Comparison of ENCODE assay signal across 7 cellular contexts in the genomic region with DNA sequence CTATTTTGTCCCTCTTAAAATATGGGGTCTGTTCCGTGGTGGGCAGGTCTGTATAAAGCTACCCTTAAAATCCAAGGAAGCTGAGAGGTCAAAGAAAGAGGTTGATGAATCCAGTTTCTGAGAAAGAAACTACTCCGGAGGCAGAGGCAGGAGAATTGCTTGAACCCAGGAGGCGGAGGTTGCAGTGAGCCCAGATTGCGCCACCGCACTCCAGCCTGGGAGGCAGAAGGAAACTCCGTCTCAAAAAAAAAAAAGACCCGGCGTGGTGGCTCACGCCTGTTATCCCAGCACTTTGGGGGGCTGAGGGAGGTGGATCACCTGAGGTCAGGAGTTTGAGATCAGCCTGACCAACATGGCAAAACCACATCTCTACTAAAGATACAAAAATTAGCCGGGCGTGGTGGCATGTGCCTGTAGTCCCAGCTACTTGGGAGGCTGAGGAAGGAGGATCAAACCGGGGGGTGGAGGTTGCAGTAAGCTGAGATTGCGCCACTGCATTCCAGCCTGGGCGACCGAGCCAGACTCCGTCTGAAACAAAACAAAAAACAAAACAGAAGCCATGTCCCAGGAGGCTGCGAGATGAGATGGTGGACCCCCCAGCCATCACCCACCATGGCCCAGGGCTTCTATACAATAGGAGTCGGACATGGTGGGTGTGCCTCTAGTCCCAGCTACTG. TPM values are rescaled to one million over a fixed set of nuclear protein-coding genes. Genes with fewer than 3 reads are reported as not detected.
DNase-seq lines count a peak whose midpoint lies in the region; ATAC-seq, FAIRE-seq and TF ChIP-seq lines count a peak whose summit lies in the region.
"Not testable (repeated sequence)": the region's sequence is repeated elsewhere in the genome, so short reads cannot be mapped to it uniquely, and the experiment has no call there.
"Had no signal": no experiment of that assay in that cellular context is flagged by ENCODE, and none has a peak within 500 bp of the region (broad histone marks: within the 10 kb centered on the region; RNA-seq: fewer than 3 reads in every experiment).

No MANE protein-coding gene starts in this region.

- not testable (repeated sequence) for FAIRE-seq in HepG2 (lab: Jason Lieb, UNC)

- H3K9ac ChIP-seq in HepG2 (ENCODE audit: insufficient read depth, low read depth, low read length); trophoblast cell (ENCODE audit: low read length): not testable (repeated sequence)

- POLR2A ChIA-PET in HepG2 (lab: Yijun Ruan, JAX), result not testable (repeated sequence)

- not testable (repeated sequence) for H3K27me3 ChIP-seq in HepG2 (ENCODE audit: control insufficient read depth in 1 of 2, insufficient read depth in 2 of 2, low read length in 2 of 2); trophoblast cell (ENCODE audit: insufficient read depth, low read length); spleen (replicated peaks in 1 of 7)

- not testable (repeated sequence) for H3K14ac ChIP-seq in trophoblast cell (ENCODE audit: low read length)

- H3K79me1 ChIP-seq in trophoblast cell (ENCODE audit: low read length), result not testable (repeated sequence)

- H4K20me1 ChIP-seq in HepG2 (ENCODE audit: insufficient read depth, low read length), result not testable (repeated sequence)

- H3K23ac ChIP-seq in trophoblast cell (ENCODE audit: low read length), result not testable (repeated sequence)

- not testable (repeated sequence) for H3K9me3 ChIP-seq in HepG2 (ENCODE audit: low read length); trophoblast cell (ENCODE audit: insufficient read depth, low read depth, low read length); spleen

- peak; percentile 18 for ATAC-seq in esophagus mucosa
- ATAC-seq in HepG2, result not testable (repeated sequence)

- not testable (repeated sequence) for BruUV-seq in HepG2 (replicated peaks; lab: Mats Ljungman, UMichigan)

- TF ChIP-seq EP300 in HepG2 (IDR thresholded peaks at IDR 0.05; ENCODE audit: low read depth in 2 of 2, low read length in 2 of 2); HepG2 (CRISPR knock-in tag; IDR thresholded peaks at IDR 0.05; ENCODE audit: borderline replicate concordance): not testable (repeated sequence)

- H4K8ac ChIP-seq in trophoblast cell (ENCODE audit: low read depth, low read length), result not testable (repeated sequence)

- not testable (repeated sequence) for H3K27ac ChIP-seq in HepG2 (ENCODE audit: extremely low read length, insufficient read depth, low read length); trophoblast cell (ENCODE audit: low read depth, low read length); spleen

- H3K79me2 ChIP-seq in HepG2 (ENCODE audit: insufficient read depth, low read length); trophoblast cell (ENCODE audit: control insufficient read depth, insufficient read depth, low read length, poor library complexity): not testable (repeated sequence)

- H3K36me3 ChIP-seq in HepG2 (replicated peaks in 1 of 2; ENCODE audit: control insufficient read depth in 1 of 2, insufficient read depth in 2 of 2, low read length in 2 of 2); trophoblast cell (ENCODE audit: control insufficient read depth in 1 of 2, insufficient read depth in 2 of 2, low read length in 2 of 2); spleen: not testable (repeated sequence)

- not testable (repeated sequence) for H2BK5ac ChIP-seq in trophoblast cell (ENCODE audit: low read depth, low read length, poor library complexity)

- TF ChIP-seq CTCF in HepG2 (CRISPR knock-in tag; IDR thresholded peaks at IDR 0.05); spleen (IDR thresholded peaks at IDR 0.05 in 8 of 11, conservative IDR thresholded peaks at IDR 0.05 in 3 of 11): not testable (repeated sequence)

- not testable (repeated sequence) for H3K18ac ChIP-seq in trophoblast cell (ENCODE audit: low read length)

- not testable (repeated sequence) for TF ChIP-seq POLR2A in HepG2 (IDR thresholded peaks at IDR 0.05; ENCODE audit: insufficient read depth in 1 of 2, low read depth in 2 of 2, low read length in 2 of 2); spleen (IDR thresholded peaks at IDR 0.05)

- H4K12ac ChIP-seq in trophoblast cell (ENCODE audit: low read depth, low read length), result not testable (repeated sequence)

- H2AFZ ChIP-seq in HepG2 (ENCODE audit: low read length); trophoblast cell (ENCODE audit: insufficient read depth, low read length, poor library complexity): not testable (repeated sequence)

- in situ Hi-C loops in HepG2 (cut with HindIII; ENCODE audit: extremely low pct_ligation_motif_present, low pct_unique_long_range_greater_than_20kb), result not testable (repeated sequence)

- H2BK12ac ChIP-seq in trophoblast cell (ENCODE audit: low read length), result not testable (repeated sequence)

- WGBS in HepG2 (ENCODE audit: low lambda C conversion rate), result 70% methylated on average over 18 of the region's 18 CpGs
- no CpG with 5 or more reads among the region's 18 CpGs for WGBS in trophoblast cell (ENCODE audit: extremely low coverage, insufficient coverage, insufficient read length)
- WGBS in spleen, 5 donors, result 80 to 92% (median 88%) methylated on average over 18 of the region's 18 CpGs

- intact Hi-C loops in HepG2 (cut with micrococcal nuclease; ENCODE audit: unreplicated experiment); spleen (cut with DNase I; ENCODE audit: low total_unique reads): not testable (repeated sequence)

- H3K4me3 ChIP-seq in HepG2 (replicated peaks in 1 of 3; ENCODE audit: insufficient read depth in 1 of 3, low read depth in 2 of 3, low read length in 3 of 3); trophoblast cell (ENCODE audit: low read depth, low read length); spleen: not testable (repeated sequence)

- not testable (repeated sequence) for H2BK120ac ChIP-seq in trophoblast cell (ENCODE audit: insufficient read depth, low read length, poor library complexity)

- not testable (repeated sequence) for H3K4me1 ChIP-seq in HepG2 (ENCODE audit: insufficient read depth, low read length); trophoblast cell (ENCODE audit: control insufficient read depth in 1 of 2, insufficient read depth in 2 of 2, low read length in 2 of 2)
- H3K4me1 ChIP-seq in spleen, result peaks cover 0 to 10% (median 0%) of the 10 kb centered on the region in 6 donors

- TF ChIP-seq RAD21 in HepG2 (CRISPR knock-in tag; IDR thresholded peaks at IDR 0.05), result not testable (repeated sequence)

- not testable (repeated sequence) for H2AK5ac ChIP-seq in trophoblast cell (ENCODE audit: low read length)

- not testable (repeated sequence) for H3K4ac ChIP-seq in trophoblast cell (ENCODE audit: low read depth, low read length)

- peak; percentile 27 for DNase-seq in activated effector memory CD4-positive, alpha-beta T cell treated with anti-CD3 and anti-CD28 coated beads, Interleukin-2, amount 50 U/mL, for 16 hours
- DNase-seq in HepG2 (ENCODE audit: low spot score), result not testable (repeated sequence)
- DNase-seq in trophoblast cell (peak; percentile 21 to 84), spleen (peak; percentile 28)

- H4K91ac ChIP-seq in trophoblast cell (ENCODE audit: low read depth, low read length), result not testable (repeated sequence)

- CTCF ChIA-PET in HepG2 (lab: Yijun Ruan, JAX; ENCODE audit: low intra/inter-chr PET ratio, low total read pairs), result not testable (repeated sequence)

- not testable (repeated sequence) for H3K4me2 ChIP-seq in HepG2 (ENCODE audit: low read depth, low read length); trophoblast cell (ENCODE audit: low read length)

RNA-seq across cellular contexts. Expression of a gene that starts 40.7 kb away (rescaled TPM):
- total RNA-seq in esophagus mucosa, result 54.8 TPM
- 11.7 and 13.5 TPM in 2 replicates for total RNA-seq in HepG2 (2016; rRNA removed; fragmentation: Illumina TruSeq; extraction: Trizol)
- 3.1 and 3.9 TPM in 2 replicates for total RNA-seq in HepG2 (2016; cell fraction: cytosol; rRNA removed; fragmentation: Illumina TruSeq; extraction: Trizol; ENCODE audit: low read depth)
- total RNA-seq in HepG2 (2016; cell fraction: insoluble cytoplasmic fraction; rRNA removed; fragmentation: Illumina TruSeq; extraction: Trizol), result 10.6 and 11.8 TPM in 2 replicates
- total RNA-seq in HepG2 (2016; cell fraction: membrane; rRNA removed; fragmentation: Illumina TruSeq; extraction: Trizol), result 8.9 and 10.3 TPM in 2 replicates
- total RNA-seq in HepG2 (2016; cell fraction: nucleus; rRNA removed; fragmentation: Illumina TruSeq; extraction: Trizol), result 11.6 and 14.2 TPM in 2 replicates
- polyA plus RNA-seq in HepG2 (2011; rRNA removed), result 6.0 and 6.4 TPM in 2 replicates
- 3.9 and 5.0 TPM in 2 replicates for polyA plus RNA-seq in HepG2 (2011; cell fraction: cytosol; rRNA removed)
- 18.1 and 23.0 TPM in 2 replicates for polyA plus RNA-seq in HepG2 (2011; cell fraction: nucleus; rRNA removed)
- polyA plus RNA-seq in HepG2 (2012), result 3.4 and 3.6 TPM in 2 replicates
- polyA plus RNA-seq in HepG2 (2016; cell fraction: cytosol; fragmentation: Illumina TruSeq; extraction: Trizol; ENCODE audit: low read depth), result 1.4 and 1.5 TPM in 2 replicates
- polyA plus RNA-seq in HepG2 (2016; cell fraction: insoluble cytoplasmic fraction; fragmentation: Illumina TruSeq; extraction: Trizol; ENCODE audit: low read depth), result 10.3 and 14.8 TPM in 2 replicates
- 4.6 and 5.4 TPM in 2 replicates for polyA plus RNA-seq in HepG2 (2016; cell fraction: membrane; fragmentation: Illumina TruSeq; extraction: Trizol; ENCODE audit: low read depth)
- 28.3 and 29.7 TPM in 2 replicates for polyA plus RNA-seq in HepG2 (2016; cell fraction: nucleus; fragmentation: Illumina TruSeq; extraction: Trizol; ENCODE audit: insufficient read depth, low read depth)
- polyA minus RNA-seq in HepG2 (2011; rRNA and poly(A)+ RNA removed; ENCODE audit: low replicate concordance), result 0.42 and 11.2 TPM in 2 replicates
- polyA minus RNA-seq in HepG2 (2011; cell fraction: cytosol; rRNA and poly(A)+ RNA removed), result 4.3 and 7.2 TPM in 2 replicates
- 6.0 and 7.9 TPM in 2 replicates for polyA minus RNA-seq in HepG2 (2011; cell fraction: nucleus; rRNA and poly(A)+ RNA removed)
- polyA plus RNA-seq in trophoblast cell (2013), result 28.5 and 30.7 TPM in 2 replicates
- total RNA-seq in spleen, result 1 to 10 TPM in 1 of 7 donors, under 1 TPM in 3, not detected in 3; 0.32 to 1.4 (median 0.72) TPM
- under 1 TPM; 0.39 to 0.42 (median 0.39) TPM for polyA plus RNA-seq in spleen
- total RNA-seq: CD4-positive, CD25-positive, alpha-beta regulatory T cell had no signal
- polyA plus RNA-seq: CD14-positive monocyte had no signal
